ENCODE assay signal across 2 cellular contexts in genomic region chr1:116986531-116987255, GRCh38.
TF ChIP-seq lines count a peak whose summit lies in the region.

No MANE protein-coding gene starts in this region.

TF ChIP-seq in GM23338, 12 proteins besides CTCF, POLR2A, EP300 and RAD21 (continued from another document):
- no peak for TF ChIP-seq POLR2AphosphoS5 (IDR thresholded peaks at IDR 0.05; ENCODE audit: low read depth)
- TF ChIP-seq REST (IDR thresholded peaks at IDR 0.05; ENCODE audit: unreplicated experiment): no peak

TF ChIP-seq in K562, 482 proteins besides CTCF, POLR2A, EP300 and RAD21 (continued from another document and continues in another):
- TF ChIP-seq THRA (IDR thresholded peaks at IDR 0.05) (no peak), ZNF507 (tag; conservative IDR thresholded peaks at IDR 0.05) (no peak), TARDBP (IDR thresholded peaks at IDR 0.05) (no peak), PURB (CRISPR knock-in tag; IDR thresholded peaks at IDR 0.05; ENCODE audit: low read depth) (no peak), CEBPG (CRISPR knock-in tag; IDR thresholded peaks at IDR 0.05) (no peak), CEBPG (tag; conservative IDR thresholded peaks at IDR 0.05 in 1 of 2, IDR thresholded peaks at IDR 0.05 in 1 of 2) (no peak), BHLHE40 (IDR thresholded peaks at IDR 0.05; ENCODE audit: low read length) (no peak), RCOR1 (IDR thresholded peaks at IDR 0.05; ENCODE audit: borderline replicate concordance in 1 of 2, low read depth in 2 of 2, low read length in 2 of 2) (peak in 1 of 2 experiments; percentile 69; a peak in 1 of 4 replicates), KDM1A (IDR thresholded peaks at IDR 0.05) (0 out of 4 replicates have a peak, but pooled peaks of 1 of the 2 experiments have one; percentile 42), ZBTB26 (CRISPR knock-in tag; IDR thresholded peaks at IDR 0.05) (no peak), ZNF740 (CRISPR knock-in tag; IDR thresholded peaks at IDR 0.05) (no peak), ZNF740 (tag; IDR thresholded peaks at IDR 0.05) (no peak), SAFB2 (IDR thresholded peaks at IDR 0.05; ENCODE audit: borderline replicate concordance, low read depth, low read length, severe bottlenecking) (no peak), RBBP5 (IDR thresholded peaks at IDR 0.05; ENCODE audit: borderline replicate concordance, insufficient read depth, low read length, poor library complexity, severe bottlenecking) (no peak), TRIM28 (IDR thresholded peaks at IDR 0.05) (peak; percentile 26; the same call in 1 of the 2 replicates), MAZ (CRISPR knock-in tag; conservative IDR thresholded peaks at IDR 0.05 in 1 of 2, IDR thresholded peaks at IDR 0.05 in 1 of 2) (peak in 1 of 2 experiments; percentile 31; a peak in 1 of 4 replicates), ZNF134 (CRISPR knock-in tag; conservative IDR thresholded peaks at IDR 0.05) (no peak), ZNF408 (CRISPR knock-in tag; IDR thresholded peaks at IDR 0.05; ENCODE audit: low read depth) (no peak), FOXK2 (conservative IDR thresholded peaks at IDR 0.05 in 1 of 2, IDR thresholded peaks at IDR 0.05 in 1 of 2; ENCODE audit: low read depth in 2 of 2) (no peak), ZC3H11A (IDR thresholded peaks at IDR 0.05; ENCODE audit: low read depth, low read length) (no peak), E2F3 (CRISPR knock-in tag; IDR thresholded peaks at IDR 0.05) (no peak), LEF1 (IDR thresholded peaks at IDR 0.05) (peak; percentile 78), ARID3B (CRISPR knock-in tag; IDR thresholded peaks at IDR 0.05; ENCODE audit: borderline replicate concordance) (no peak), CBFA2T3 (IDR thresholded peaks at IDR 0.05) (peak; percentile 66), ZNF395 (CRISPR knock-in tag; IDR thresholded peaks at IDR 0.05) (no peak), CSDE1 (IDR thresholded peaks at IDR 0.05) (no peak), CXXC5 (CRISPR knock-in tag; IDR thresholded peaks at IDR 0.05) (0 out of 2 replicates have a peak, but pooled peaks have one; percentile 15), ETV6 (IDR thresholded peaks at IDR 0.05; ENCODE audit: borderline replicate concordance in 1 of 2, low read depth in 2 of 2, low read length in 1 of 2) (no peak), ETV6 (CRISPR knock-in tag; IDR thresholded peaks at IDR 0.05; ENCODE audit: borderline replicate concordance) (no peak), GATAD2A (IDR thresholded peaks at IDR 0.05) (no peak), ZNF146 (CRISPR knock-in tag; IDR thresholded peaks at IDR 0.05; ENCODE audit: unreplicated experiment) (no peak), RNF2 (IDR thresholded peaks at IDR 0.05) (peak; percentile 30; the same call in 1 of the 2 replicates), TSHZ1 (CRISPR knock-in tag; IDR thresholded peaks at IDR 0.05) (no peak), SMARCE1 (IDR thresholded peaks at IDR 0.05) (peak; percentile 42; the same call in 1 of the 2 replicates), MLLT1 (IDR thresholded peaks at IDR 0.05) (0 out of 4 replicates have a peak, but pooled peaks of 1 of the 2 experiments have one; percentile 60), FOS (IDR thresholded peaks at IDR 0.05; ENCODE audit: extremely low read depth, insufficient read length) (no peak), ASH1L (IDR thresholded peaks at IDR 0.05; ENCODE audit: borderline replicate concordance, low read depth, partially characterized antibody) (no peak), ZC3H8 (IDR thresholded peaks at IDR 0.05) (no peak), POLR2AphosphoS5 (IDR thresholded peaks at IDR 0.05; ENCODE audit: control insufficient read depth, insufficient read depth, low read depth, low read length) (no peak), FOXA3 (CRISPR knock-in tag; conservative IDR thresholded peaks at IDR 0.05 in 1 of 2, IDR thresholded peaks at IDR 0.05 in 1 of 2) (no peak), MBD1 (CRISPR knock-in tag; IDR thresholded peaks at IDR 0.05) (peak; percentile 92), ILK (tag; IDR thresholded peaks at IDR 0.05; ENCODE audit: borderline replicate concordance, low read depth) (no peak), NELFE (IDR thresholded peaks at IDR 0.05; ENCODE audit: insufficient read depth, insufficient read length) (no peak), CAMTA2 (CRISPR knock-in tag; conservative IDR thresholded peaks at IDR 0.05) (no peak), ZHX1 (conservative IDR thresholded peaks at IDR 0.05; ENCODE audit: low read length) (no peak)
